14 cellular contexts compared by ENCODE assay signal in the genomic region with DNA sequence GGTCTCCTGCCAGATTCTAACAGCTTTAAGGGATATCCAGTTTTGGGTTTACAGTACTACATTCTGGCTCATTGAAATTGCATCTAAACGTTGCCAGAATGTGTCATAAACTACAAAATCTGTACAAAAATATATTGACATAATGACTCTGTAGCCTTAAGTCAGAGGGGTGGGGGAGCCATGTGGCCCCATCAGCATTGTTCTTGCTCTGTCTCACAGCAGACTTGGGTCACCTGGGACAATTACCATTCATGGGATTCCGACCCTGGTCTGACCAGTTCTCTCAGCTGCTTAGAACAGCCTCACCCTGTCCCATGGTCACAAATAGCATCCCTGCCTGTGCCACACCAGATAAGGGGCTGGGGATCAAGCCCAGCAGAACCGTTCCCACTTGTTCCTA. TPM values are rescaled to one million over a fixed set of nuclear protein-coding genes. Genes with fewer than 3 reads are reported as not detected.
A peak's percentile ranks its signal among the peaks of the same experiment; 100 is the strongest.
DNase-seq lines count a peak whose midpoint lies in the region; ATAC-seq and TF ChIP-seq lines count a peak whose summit lies in the region.
"Had no signal": no experiment of that assay in that cellular context is flagged by ENCODE, and none has a peak within 500 bp of the region (broad histone marks: within the 10 kb centered on the region; RNA-seq: fewer than 3 reads in every experiment).

No MANE protein-coding gene starts in this region.

- peaks cover 2% of the 10 kb centered on the region for H3K36me3 Mint-ChIP-seq in activated CD4-positive, alpha-beta T cell treated with anti-CD3 and anti-CD28 coated beads, Interleukin-2, amount 10 ng/mL, durations not matched to agents 24 days and 14 days (ENCODE audit: low read depth)
- peaks cover 6% of the 10 kb centered on the region for H3K36me3 Mint-ChIP-seq in activated CD4-positive, alpha-beta T cell treated with anti-CD3 and anti-CD28 coated beads, Interleukin-2, amount 10 ng/mL, durations not matched to agents 7 days and 5 days (ENCODE audit: low read depth)
- H3K36me3 Mint-ChIP-seq: natural killer cell treated with Interleukin-12 subunit alpha and Interleukin-12 subunit beta and Interleukin-15 and Interleukin-18, amount 100 ng/mL, for 72 hours had no signal

- H3K27me3 ChIP-seq in thoracic aorta (replicated peaks; ENCODE audit: insufficient read depth): no peaks in the 10 kb centered on the region

- no peaks in the 10 kb centered on the region for H3K36me3 ChIP-seq in thoracic aorta

- intact Hi-C loops in activated CD4-positive, alpha-beta T cell treated with anti-CD3 and anti-CD28 coated beads, Interleukin-2, amount 10 ng/mL, durations not matched to agents 24 days and 14 days (cut with micrococcal nuclease): loop anchor here (10.0 kb wide), 1 partner anchor 604 kb away; no protein-coding TSS in a partner anchor

- peaks cover 25 to 43% of the 10 kb centered on the region in 2 donors for H3K4me1 ChIP-seq in thoracic aorta (ENCODE audit: control insufficient read depth in 1 of 2, low read depth in 2 of 2)

- DNase-seq in activated CD4-positive, alpha-beta T cell treated with anti-CD3 and anti-CD28 coated beads, Interleukin-2, amount 10 ng/mL, durations not matched to agents 24 days and 14 days: no peak
- no peak for DNase-seq in activated CD4-positive, alpha-beta T cell treated with anti-CD3 and anti-CD28 coated beads, Interleukin-2, amount 10 ng/mL, durations not matched to agents 7 days and 5 days
- no peak for DNase-seq in caudate nucleus (lab: John Stamatoyannopoulos, UW)
- DNase-seq in iPS-NIHi11 (ENCODE audit: low spot score): peak; percentile 24
- DNase-seq in thoracic aorta (ENCODE audit: low spot score): no peak
- no peak for DNase-seq in NK-92 treated with Interleukin-12 subunit alpha and Interleukin-12 subunit beta, amount 100 ng/mL, for 24 hours (lab: John Stamatoyannopoulos, UW)
- DNase-seq in cerebellum (ENCODE audit: low spot score): no peak
- DNase-seq in SW480 (ENCODE audit: low spot score): no peak
- DNase-seq: DND-41, NCI-H345, RPMI8226 had no signal

- no peak overlapping the region for H3K4me3 Mint-ChIP-seq in activated CD4-positive, alpha-beta T cell treated with anti-CD3 and anti-CD28 coated beads, Interleukin-2, amount 10 ng/mL, durations not matched to agents 24 days and 14 days
- H3K4me3 Mint-ChIP-seq in activated CD4-positive, alpha-beta T cell treated with anti-CD3 and anti-CD28 coated beads, Interleukin-2, amount 10 ng/mL, durations not matched to agents 7 days and 5 days: no peak overlapping the region

- peak overlapping the region; percentile 11 for H3K27ac Mint-ChIP-seq in activated CD4-positive, alpha-beta T cell treated with anti-CD3 and anti-CD28 coated beads, Interleukin-2, amount 10 ng/mL, durations not matched to agents 24 days and 14 days
- H3K27ac Mint-ChIP-seq in activated CD4-positive, alpha-beta T cell treated with anti-CD3 and anti-CD28 coated beads, Interleukin-2, amount 10 ng/mL, durations not matched to agents 7 days and 5 days: no peak overlapping the region
- H3K27ac Mint-ChIP-seq: natural killer cell treated with Interleukin-12 subunit alpha and Interleukin-12 subunit beta and Interleukin-15 and Interleukin-18, amount 100 ng/mL, for 72 hours had no signal

- CTCF ChIA-PET in activated CD4-positive, alpha-beta T cell treated with anti-CD3 and anti-CD28 coated beads, Interleukin-2, amount 10 ng/mL, durations not matched to agents 7 days and 5 days (lab: Charles Lee): no interaction called here

- H3K9me3 ChIP-seq in thoracic aorta: no peaks in the 10 kb centered on the region

- POLR2A ChIA-PET in activated CD4-positive, alpha-beta T cell treated with anti-CD3 and anti-CD28 coated beads, Interleukin-2, amount 10 ng/mL, durations not matched to agents 7 days and 5 days (lab: Charles Lee): no interaction called here

- no peak overlapping the region for H3K4me3 ChIP-seq in thoracic aorta

- ATAC-seq in thoracic aorta (ENCODE audit: insufficient number of reproducible peaks, low FRiP score, low read depth): no peak
- ATAC-seq: natural killer cell treated with Interleukin-12 subunit alpha and Interleukin-12 subunit beta and Interleukin-15 and Interleukin-18, amount 100 ng/mL, for 72 hours had no signal

- H3K9me3 Mint-ChIP-seq in activated CD4-positive, alpha-beta T cell treated with anti-CD3 and anti-CD28 coated beads, Interleukin-2, amount 10 ng/mL, durations not matched to agents 24 days and 14 days: peaks cover 6% of the 10 kb centered on the region
- peaks cover 2% of the 10 kb centered on the region for H3K9me3 Mint-ChIP-seq in activated CD4-positive, alpha-beta T cell treated with anti-CD3 and anti-CD28 coated beads, Interleukin-2, amount 10 ng/mL, durations not matched to agents 7 days and 5 days
- H3K9me3 Mint-ChIP-seq: activated T-helper 17 cell treated with anti-CD3 and anti-CD28 coated beads, Interleukin-2, amount 50 U/mL, for 72 hours; natural killer cell treated with Interleukin-12 subunit alpha and Interleukin-12 subunit beta and Interleukin-15 and Interleukin-18, amount 100 ng/mL, for 72 hours had no signal

- peak overlapping the region; percentile 9 for H3K27ac ChIP-seq in caudate nucleus (ENCODE audit: low read depth, low read length)
- peak overlapping the region; percentile 86 to 95 for H3K27ac ChIP-seq in thoracic aorta
- H3K27ac ChIP-seq: VCaP had no signal

- H3K4me1 Mint-ChIP-seq in activated CD4-positive, alpha-beta T cell treated with anti-CD3 and anti-CD28 coated beads, Interleukin-2, amount 10 ng/mL, durations not matched to agents 24 days and 14 days: peaks cover 49% of the 10 kb centered on the region
- H3K4me1 Mint-ChIP-seq in activated CD4-positive, alpha-beta T cell treated with anti-CD3 and anti-CD28 coated beads, Interleukin-2, amount 10 ng/mL, durations not matched to agents 7 days and 5 days: peaks cover 55% of the 10 kb centered on the region

- peaks cover 1% of the 10 kb centered on the region for H3K27me3 Mint-ChIP-seq in activated CD4-positive, alpha-beta T cell treated with anti-CD3 and anti-CD28 coated beads, Interleukin-2, amount 10 ng/mL, durations not matched to agents 24 days and 14 days
- H3K27me3 Mint-ChIP-seq in activated CD4-positive, alpha-beta T cell treated with anti-CD3 and anti-CD28 coated beads, Interleukin-2, amount 10 ng/mL, durations not matched to agents 7 days and 5 days: peaks cover 4% of the 10 kb centered on the region

- TF ChIP-seq CTCF in thoracic aorta (IDR thresholded peaks at IDR 0.05): no peak

RNA-seq across cellular contexts. Expression of gene MED13L, which starts 43.3 kb away (rescaled TPM):
- 55.1 and 62.9 TPM in 2 replicates for total RNA-seq in activated CD4-positive, alpha-beta T cell treated with anti-CD3 and anti-CD28 coated beads, Interleukin-2, amount 10 ng/mL, durations not matched to agents 24 days and 14 days
- total RNA-seq in activated CD4-positive, alpha-beta T cell treated with anti-CD3 and anti-CD28 coated beads, Interleukin-2, amount 10 ng/mL, durations not matched to agents 7 days and 5 days: 10 to 100 TPM; 97.1 to 99.7 TPM
- total RNA-seq in thoracic aorta: 100 to 1,000 TPM; 186 to 221 TPM
- total RNA-seq in cerebellum: 184 TPM
